In genomic region chr17:10836966-10837599, GRCh38 we compare ENCODE assay signal across 23 cellular contexts. TPM values are rescaled to one million over a fixed set of nuclear protein-coding genes. Genes with fewer than 3 reads are reported as not detected.
"Had no signal": no experiment of that assay in that cellular context is flagged by ENCODE, and none has a peak within 500 bp of the region (broad histone marks: within the 10 kb centered on the region; RNA-seq: fewer than 3 reads in every experiment).

No MANE protein-coding gene starts in this region.

- H3K4me3 ChIP-seq: cardiac muscle cell, lower lobe of right lung, neural progenitor cell, prostate gland, tibial nerve, vagina had no signal

- H3K9me3 ChIP-seq: lower lobe of right lung, prostate gland, tibial nerve, vagina had no signal

- ATAC-seq: lower lobe of right lung; stimulated activated naive CD8-positive, alpha-beta T cell treated with anti-CD3 and anti-CD28 coated beads, Interleukin-15, Interleukin-2, amounts not matched to agents 100 U/mL and 50 U/mL, for 24 hours had no signal

- DNase-seq: activated B cell treated with CpG ODN at 0.5 μM for 24 hours; activated CD4-positive, alpha-beta memory T cell treated with anti-CD3 and anti-CD28 coated beads for 36 hours; activated CD4-positive, alpha-beta T cell treated with anti-CD3 and anti-CD28 coated beads for 4 hours; activated T-cell treated with anti-CD3 and anti-CD28 coated beads for 4 hours; foreskin melanocyte; glutamatergic neuron; hippocampal formation; lower lobe of right lung; right cardiac atrium; stimulated activated naive CD8-positive, alpha-beta T cell treated with anti-CD3 and anti-CD28 coated beads, Interleukin-15, Interleukin-2, amounts not matched to agents 100 U/mL and 50 U/mL, for 24 hours had no signal

- H3K27me3 ChIP-seq: cardiac muscle cell, neural progenitor cell, tibial nerve, vagina had no signal

- H3K4me1 ChIP-seq: lower lobe of right lung, neural progenitor cell, prostate gland, tibial nerve, vagina had no signal

- H3K27ac ChIP-seq: cardiac muscle cell, epithelial cell of prostate, lower lobe of right lung, neural progenitor cell, prostate gland, tibial nerve, vagina had no signal

- H3K36me3 ChIP-seq: cardiac muscle cell, lower lobe of right lung, neural progenitor cell, prostate gland, tibial nerve, vagina had no signal

RNA-seq across cellular contexts. Expression of gene PIRT, which starts 0.8 kb away (rescaled TPM):
- total RNA-seq: activated B cell treated with CpG ODN at 0.5 μM for 24 hours; activated CD4-positive, alpha-beta memory T cell treated with anti-CD3 and anti-CD28 coated beads for 36 hours; cardiac muscle cell; chondrocyte; dermis microvascular lymphatic vessel endothelial cell; fibroblast of lung; lower lobe of right lung; myocyte; osteoblast; skeletal muscle tissue; T-helper 2 cell treated with Interferon-gamma antibody and Interleukin-4, amounts not matched to agents 100 ng/mL and 5 ng/mL, for 36 hours; tibial nerve had no signal

RNA-seq across cellular contexts. Expression of gene TMEM238L, which starts 33.2 kb away (rescaled TPM):
- total RNA-seq: activated B cell treated with CpG ODN at 0.5 μM for 24 hours; activated CD4-positive, alpha-beta memory T cell treated with anti-CD3 and anti-CD28 coated beads for 36 hours; cardiac muscle cell; chondrocyte; dermis microvascular lymphatic vessel endothelial cell; fibroblast of lung; lower lobe of right lung; myocyte; osteoblast; right cardiac atrium; skeletal muscle tissue; T-helper 2 cell treated with Interferon-gamma antibody and Interleukin-4, amounts not matched to agents 100 ng/mL and 5 ng/mL, for 36 hours; tibial nerve had no signal
